ENCODE assay signal across 6 cellular contexts in genomic region chr4:87924146-87924545, GRCh38. TPM values are rescaled to one million over a fixed set of nuclear protein-coding genes. Genes with fewer than 3 reads are reported as not detected.
"Had no signal": no experiment of that assay in that cellular context is flagged by ENCODE, and none has a peak within 500 bp of the region (broad histone marks: within the 10 kb centered on the region; RNA-seq: fewer than 3 reads in every experiment).

No MANE protein-coding gene starts in this region.

RNA-seq across cellular contexts. Expression of gene SPP1, which starts 51.4 kb away (rescaled TPM):
- total RNA-seq: activated CD4-positive, alpha-beta T cell treated with anti-CD3 and anti-CD28 coated beads for 36 hours; activated CD8-positive, alpha-beta memory T cell treated with anti-CD3 and anti-CD28 coated beads for 36 hours; activated CD8-positive, alpha-beta T cell treated with anti-CD3 and anti-CD28 coated beads, Interleukin-2, amount 10 ng/mL, durations not matched to agents 7 days and 5 days; activated naive CD4-positive, alpha-beta T cell treated with anti-CD3 and anti-CD28 coated beads for 36 hours; dermis microvascular lymphatic vessel endothelial cell; T-helper 17 cell had no signal
